In the genomic region with DNA sequence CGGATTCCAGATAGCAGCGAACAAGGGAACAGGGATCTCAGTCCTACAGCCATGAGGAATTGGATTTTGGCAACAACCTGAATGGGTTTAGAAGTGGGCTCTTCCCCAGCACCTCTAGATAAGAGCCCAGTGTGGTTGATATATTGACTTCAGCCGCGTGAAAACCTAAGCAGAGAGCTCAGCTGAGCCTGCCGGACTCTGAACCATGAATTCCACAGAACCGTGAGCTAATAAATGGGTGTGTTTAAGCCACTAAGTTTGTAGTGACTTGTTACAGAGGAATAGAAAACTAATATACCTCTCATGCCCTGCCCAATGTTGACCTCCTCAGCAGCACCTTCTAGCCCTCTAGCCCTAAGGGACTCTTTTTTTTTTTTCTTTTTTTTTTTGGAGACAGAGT, we compare ENCODE assay signal across 23 cellular contexts.
"Had no signal": no experiment of that assay in that cellular context is flagged by ENCODE, and none has a peak within 500 bp of the region (broad histone marks: within the 10 kb centered on the region; RNA-seq: fewer than 3 reads in every experiment).

No MANE protein-coding gene starts in this region.

- DNase-seq: cerebellar nuclear complex; cortex of kidney; effector CD4-positive, alpha-beta T cell; head of caudate nucleus; hippocampal formation; immature natural killer cell; islet precursor cell; kidney glomerular epithelial cell; left ventricle myocardium superior; lower lobe of right lung; naive thymus-derived CD8-positive, alpha-beta T cell; nephron progenitor cell; nucleus accumbens; ovary; stimulated activated CD4-positive, alpha-beta T cell treated with anti-CD3 and anti-CD28 coated beads, Interleukin-4, amount 100 ng/mL, for 4 hours; stimulated activated naive CD8-positive, alpha-beta T cell treated with anti-CD3 and anti-CD28 coated beads, Interleukin-15, Interleukin-2, amounts not matched to agents 100 U/mL and 50 U/mL, for 24 hours; substantia nigra; testis; tibial artery; upper lobe of left lung; uterus had no signal

- H3K4me1 ChIP-seq: testis, tibial artery, upper lobe of left lung, uterus had no signal

- H3K27me3 ChIP-seq: ovary, testis, tibial artery, upper lobe of left lung, uterus had no signal

- H3K27ac ChIP-seq: lower lobe of right lung, ovary, testis, tibial artery, upper lobe of left lung, uterus had no signal

- H3K4me3 ChIP-seq: lower lobe of right lung, ovary, testis, tibial artery, upper lobe of left lung, uterus had no signal

- H3K9me3 ChIP-seq: lower lobe of right lung, ovary, testis, tibial artery, upper lobe of left lung, uterus had no signal

- ATAC-seq: left ventricle myocardium superior; lower lobe of right lung; naive thymus-derived CD8-positive, alpha-beta T cell; sciatic nerve; stimulated activated memory B cell treated with anti-CD40 and anti-IgM and Interleukin-4, amounts not matched to agents 10 μg/mL and 1 μg/mL and 100 μg/mL, for 72 hours; stimulated activated naive CD8-positive, alpha-beta T cell treated with anti-CD3 and anti-CD28 coated beads, Interleukin-15, Interleukin-2, amounts not matched to agents 100 U/mL and 50 U/mL, for 24 hours had no signal

- H3K36me3 ChIP-seq: lower lobe of right lung, ovary, tibial artery, upper lobe of left lung, uterus had no signal
